1 cellular context compared by ENCODE assay signal in the genomic region with DNA sequence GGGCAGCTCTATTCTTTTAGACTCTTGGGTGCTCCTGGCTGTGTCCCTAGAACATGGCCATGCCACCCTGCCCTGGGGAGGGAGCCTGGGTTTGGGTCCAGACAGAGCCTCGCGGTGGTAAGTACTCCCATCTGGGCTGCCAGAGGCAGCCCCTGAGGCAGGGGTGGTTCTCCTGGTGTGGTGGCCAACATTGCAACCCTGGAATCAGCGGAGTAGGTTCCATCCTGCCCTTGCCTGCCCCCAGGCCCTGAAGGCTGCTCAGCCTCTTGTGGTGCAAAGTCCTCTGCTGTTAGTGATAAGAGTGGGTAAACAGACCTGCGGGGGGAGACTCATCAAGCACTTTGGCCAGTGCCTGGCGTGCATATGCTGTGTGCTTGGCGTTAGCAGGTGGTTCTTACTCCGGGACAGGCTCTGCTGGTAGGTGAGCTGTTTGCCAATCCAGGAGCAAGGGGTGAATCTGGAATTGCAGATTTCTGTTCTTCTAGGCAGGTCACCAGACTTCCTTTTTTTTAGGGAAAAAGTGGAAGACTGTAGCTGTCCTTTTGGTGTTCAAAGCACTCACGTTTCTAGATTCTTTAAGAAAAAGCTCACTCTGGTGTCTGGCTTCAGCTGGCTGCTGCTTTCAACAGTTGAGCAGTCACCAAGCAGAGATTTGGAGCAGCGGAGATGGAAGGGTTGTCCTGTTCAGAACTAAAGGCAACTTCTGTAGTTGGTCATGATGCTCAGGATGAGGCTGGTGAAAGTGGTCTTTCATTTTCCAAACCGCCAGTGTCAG.
TF ChIP-seq lines count a peak whose summit lies in the region.

No MANE protein-coding gene starts in this region.

TF ChIP-seq in HepG2, 621 proteins besides CTCF, POLR2A, EP300 and RAD21 (continued from another document and continues in another):
- TF ChIP-seq, protein P1, sequence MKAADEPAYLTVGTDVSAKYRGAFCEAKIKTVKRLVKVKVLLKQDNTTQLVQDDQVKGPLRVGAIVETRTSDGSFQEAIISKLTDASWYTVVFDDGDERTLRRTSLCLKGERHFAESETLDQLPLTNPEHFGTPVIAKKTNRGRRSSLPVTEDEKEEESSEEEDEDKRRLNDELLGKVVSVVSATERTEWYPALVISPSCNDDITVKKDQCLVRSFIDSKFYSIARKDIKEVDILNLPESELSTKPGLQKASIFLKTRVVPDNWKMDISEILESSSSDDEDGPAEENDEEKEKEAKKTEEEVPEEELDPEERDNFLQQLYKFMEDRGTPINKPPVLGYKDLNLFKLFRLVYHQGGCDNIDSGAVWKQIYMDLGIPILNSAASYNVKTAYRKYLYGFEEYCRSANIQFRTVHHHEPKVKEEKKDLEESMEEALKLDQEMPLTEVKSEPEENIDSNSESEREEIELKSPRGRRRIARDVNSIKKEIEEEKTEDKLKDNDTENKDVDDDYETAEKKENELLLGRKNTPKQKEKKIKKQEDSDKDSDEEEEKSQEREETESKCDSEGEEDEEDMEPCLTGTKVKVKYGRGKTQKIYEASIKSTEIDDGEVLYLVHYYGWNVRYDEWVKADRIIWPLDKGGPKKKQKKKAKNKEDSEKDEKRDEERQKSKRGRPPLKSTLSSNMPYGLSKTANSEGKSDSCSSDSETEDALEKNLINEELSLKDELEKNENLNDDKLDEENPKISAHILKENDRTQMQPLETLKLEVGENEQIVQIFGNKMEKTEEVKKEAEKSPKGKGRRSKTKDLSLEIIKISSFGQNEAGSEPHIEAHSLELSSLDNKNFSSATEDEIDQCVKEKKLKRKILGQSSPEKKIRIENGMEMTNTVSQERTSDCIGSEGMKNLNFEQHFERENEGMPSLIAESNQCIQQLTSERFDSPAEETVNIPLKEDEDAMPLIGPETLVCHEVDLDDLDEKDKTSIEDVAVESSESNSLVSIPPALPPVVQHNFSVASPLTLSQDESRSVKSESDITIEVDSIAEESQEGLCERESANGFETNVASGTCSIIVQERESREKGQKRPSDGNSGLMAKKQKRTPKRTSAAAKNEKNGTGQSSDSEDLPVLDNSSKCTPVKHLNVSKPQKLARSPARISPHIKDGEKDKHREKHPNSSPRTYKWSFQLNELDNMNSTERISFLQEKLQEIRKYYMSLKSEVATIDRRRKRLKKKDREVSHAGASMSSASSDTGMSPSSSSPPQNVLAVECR (CRISPR knock-in tag; IDR thresholded peaks at IDR 0.05; ENCODE audit: borderline replicate concordance), result peak; percentile 95
- TF ChIP-seq ZSCAN9 (CRISPR knock-in tag; IDR thresholded peaks at IDR 0.05; ENCODE audit: borderline replicate concordance) (peak; percentile 96), XBP1 (CRISPR knock-in tag; IDR thresholded peaks at IDR 0.05) (no peak), ZNF577 (CRISPR knock-in tag; IDR thresholded peaks at IDR 0.05; ENCODE audit: borderline replicate concordance, low read depth) (no peak), ZNF780A (CRISPR knock-in tag; IDR thresholded peaks at IDR 0.05) (0 out of 2 replicates have a peak, but pooled peaks have one; percentile 21), ZNF816 (CRISPR knock-in tag; IDR thresholded peaks at IDR 0.05; ENCODE audit: borderline replicate concordance) (no peak), ZNF746 (CRISPR knock-in tag; IDR thresholded peaks at IDR 0.05) (peak; percentile 79; the same call in 1 of the 2 replicates), ZNF660 (CRISPR knock-in tag; IDR thresholded peaks at IDR 0.05; ENCODE audit: borderline replicate concordance, low read depth) (no peak), CCAR2 (optimal IDR thresholded peaks at IDR 0.05; ENCODE audit: low read depth, low read length) (peak; percentile 89), KDM4B (CRISPR knock-in tag; IDR thresholded peaks at IDR 0.05) (peak; percentile 96), MAFG (CRISPR knock-in tag; IDR thresholded peaks at IDR 0.05) (no peak), PHF8 (CRISPR knock-in tag; IDR thresholded peaks at IDR 0.05) (peak; percentile 73), SMAD1 (CRISPR knock-in tag; IDR thresholded peaks at IDR 0.05; ENCODE audit: borderline replicate concordance, low read depth) (peak; percentile 70), ZNF777 (CRISPR knock-in tag; IDR thresholded peaks at IDR 0.05) (peak; percentile 61; the same call in 1 of the 2 replicates), SP1 (IDR thresholded peaks at IDR 0.05) (no peak), SP1 (CRISPR knock-in tag; IDR thresholded peaks at IDR 0.05) (peak; percentile 76), MEF2D (CRISPR knock-in tag; IDR thresholded peaks at IDR 0.05) (peak; percentile 93), PAX8 (CRISPR knock-in tag; IDR thresholded peaks at IDR 0.05; ENCODE audit: borderline replicate concordance) (peak; percentile 34; the same call in 1 of the 2 replicates), ZNF225 (CRISPR knock-in tag; IDR thresholded peaks at IDR 0.05) (no peak; the same call in 1 of the 2 replicates), ZNF605 (CRISPR knock-in tag; IDR thresholded peaks at IDR 0.05) (peak; percentile 69), GFI1 (CRISPR knock-in tag; IDR thresholded peaks at IDR 0.05; ENCODE audit: borderline replicate concordance) (peak; percentile 93), ZNF367 (CRISPR knock-in tag; IDR thresholded peaks at IDR 0.05; ENCODE audit: borderline replicate concordance) (no peak), U2AF2 (IDR thresholded peaks at IDR 0.05; ENCODE audit: low read depth, low read length) (0 out of 2 replicates have a peak, but pooled peaks have one; percentile 27), RCOR2 (CRISPR knock-in tag; IDR thresholded peaks at IDR 0.05) (peak; percentile 88), JUNB (CRISPR knock-in tag; IDR thresholded peaks at IDR 0.05; ENCODE audit: borderline replicate concordance) (no peak)
- TF ChIP-seq, protein P2, sequence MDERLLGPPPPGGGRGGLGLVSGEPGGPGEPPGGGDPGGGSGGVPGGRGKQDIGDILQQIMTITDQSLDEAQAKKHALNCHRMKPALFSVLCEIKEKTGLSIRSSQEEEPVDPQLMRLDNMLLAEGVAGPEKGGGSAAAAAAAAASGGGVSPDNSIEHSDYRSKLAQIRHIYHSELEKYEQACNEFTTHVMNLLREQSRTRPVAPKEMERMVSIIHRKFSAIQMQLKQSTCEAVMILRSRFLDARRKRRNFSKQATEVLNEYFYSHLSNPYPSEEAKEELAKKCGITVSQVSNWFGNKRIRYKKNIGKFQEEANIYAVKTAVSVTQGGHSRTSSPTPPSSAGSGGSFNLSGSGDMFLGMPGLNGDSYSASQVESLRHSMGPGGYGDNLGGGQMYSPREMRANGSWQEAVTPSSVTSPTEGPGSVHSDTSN (CRISPR knock-in tag; IDR thresholded peaks at IDR 0.05), result peak; percentile 41; the same call in 1 of the 2 replicates
- TF ChIP-seq, protein P3, sequence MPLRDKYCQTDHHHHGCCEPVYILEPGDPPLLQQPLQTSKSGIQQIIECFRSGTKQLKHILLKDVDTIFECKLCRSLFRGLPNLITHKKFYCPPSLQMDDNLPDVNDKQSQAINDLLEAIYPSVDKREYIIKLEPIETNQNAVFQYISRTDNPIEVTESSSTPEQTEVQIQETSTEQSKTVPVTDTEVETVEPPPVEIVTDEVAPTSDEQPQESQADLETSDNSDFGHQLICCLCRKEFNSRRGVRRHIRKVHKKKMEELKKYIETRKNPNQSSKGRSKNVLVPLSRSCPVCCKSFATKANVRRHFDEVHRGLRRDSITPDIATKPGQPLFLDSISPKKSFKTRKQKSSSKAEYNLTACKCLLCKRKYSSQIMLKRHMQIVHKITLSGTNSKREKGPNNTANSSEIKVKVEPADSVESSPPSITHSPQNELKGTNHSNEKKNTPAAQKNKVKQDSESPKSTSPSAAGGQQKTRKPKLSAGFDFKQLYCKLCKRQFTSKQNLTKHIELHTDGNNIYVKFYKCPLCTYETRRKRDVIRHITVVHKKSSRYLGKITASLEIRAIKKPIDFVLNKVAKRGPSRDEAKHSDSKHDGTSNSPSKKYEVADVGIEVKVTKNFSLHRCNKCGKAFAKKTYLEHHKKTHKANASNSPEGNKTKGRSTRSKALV (CRISPR knock-in tag; IDR thresholded peaks at IDR 0.05), result peak; percentile 95
- TF ChIP-seq, protein P4, sequence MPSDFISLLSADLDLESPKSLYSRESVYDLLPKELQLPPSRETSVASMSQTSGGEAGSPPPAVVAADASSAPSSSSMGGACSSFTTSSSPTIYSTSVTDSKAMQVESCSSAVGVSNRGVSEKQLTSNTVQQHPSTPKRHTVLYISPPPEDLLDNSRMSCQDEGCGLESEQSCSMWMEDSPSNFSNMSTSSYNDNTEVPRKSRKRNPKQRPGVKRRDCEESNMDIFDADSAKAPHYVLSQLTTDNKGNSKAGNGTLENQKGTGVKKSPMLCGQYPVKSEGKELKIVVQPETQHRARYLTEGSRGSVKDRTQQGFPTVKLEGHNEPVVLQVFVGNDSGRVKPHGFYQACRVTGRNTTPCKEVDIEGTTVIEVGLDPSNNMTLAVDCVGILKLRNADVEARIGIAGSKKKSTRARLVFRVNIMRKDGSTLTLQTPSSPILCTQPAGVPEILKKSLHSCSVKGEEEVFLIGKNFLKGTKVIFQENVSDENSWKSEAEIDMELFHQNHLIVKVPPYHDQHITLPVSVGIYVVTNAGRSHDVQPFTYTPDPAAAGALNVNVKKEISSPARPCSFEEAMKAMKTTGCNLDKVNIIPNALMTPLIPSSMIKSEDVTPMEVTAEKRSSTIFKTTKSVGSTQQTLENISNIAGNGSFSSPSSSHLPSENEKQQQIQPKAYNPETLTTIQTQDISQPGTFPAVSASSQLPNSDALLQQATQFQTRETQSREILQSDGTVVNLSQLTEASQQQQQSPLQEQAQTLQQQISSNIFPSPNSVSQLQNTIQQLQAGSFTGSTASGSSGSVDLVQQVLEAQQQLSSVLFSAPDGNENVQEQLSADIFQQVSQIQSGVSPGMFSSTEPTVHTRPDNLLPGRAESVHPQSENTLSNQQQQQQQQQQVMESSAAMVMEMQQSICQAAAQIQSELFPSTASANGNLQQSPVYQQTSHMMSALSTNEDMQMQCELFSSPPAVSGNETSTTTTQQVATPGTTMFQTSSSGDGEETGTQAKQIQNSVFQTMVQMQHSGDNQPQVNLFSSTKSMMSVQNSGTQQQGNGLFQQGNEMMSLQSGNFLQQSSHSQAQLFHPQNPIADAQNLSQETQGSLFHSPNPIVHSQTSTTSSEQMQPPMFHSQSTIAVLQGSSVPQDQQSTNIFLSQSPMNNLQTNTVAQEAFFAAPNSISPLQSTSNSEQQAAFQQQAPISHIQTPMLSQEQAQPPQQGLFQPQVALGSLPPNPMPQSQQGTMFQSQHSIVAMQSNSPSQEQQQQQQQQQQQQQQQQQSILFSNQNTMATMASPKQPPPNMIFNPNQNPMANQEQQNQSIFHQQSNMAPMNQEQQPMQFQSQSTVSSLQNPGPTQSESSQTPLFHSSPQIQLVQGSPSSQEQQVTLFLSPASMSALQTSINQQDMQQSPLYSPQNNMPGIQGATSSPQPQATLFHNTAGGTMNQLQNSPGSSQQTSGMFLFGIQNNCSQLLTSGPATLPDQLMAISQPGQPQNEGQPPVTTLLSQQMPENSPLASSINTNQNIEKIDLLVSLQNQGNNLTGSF (CRISPR knock-in tag; IDR thresholded peaks at IDR 0.05), result peak; percentile 36
- TF ChIP-seq, protein P5, sequence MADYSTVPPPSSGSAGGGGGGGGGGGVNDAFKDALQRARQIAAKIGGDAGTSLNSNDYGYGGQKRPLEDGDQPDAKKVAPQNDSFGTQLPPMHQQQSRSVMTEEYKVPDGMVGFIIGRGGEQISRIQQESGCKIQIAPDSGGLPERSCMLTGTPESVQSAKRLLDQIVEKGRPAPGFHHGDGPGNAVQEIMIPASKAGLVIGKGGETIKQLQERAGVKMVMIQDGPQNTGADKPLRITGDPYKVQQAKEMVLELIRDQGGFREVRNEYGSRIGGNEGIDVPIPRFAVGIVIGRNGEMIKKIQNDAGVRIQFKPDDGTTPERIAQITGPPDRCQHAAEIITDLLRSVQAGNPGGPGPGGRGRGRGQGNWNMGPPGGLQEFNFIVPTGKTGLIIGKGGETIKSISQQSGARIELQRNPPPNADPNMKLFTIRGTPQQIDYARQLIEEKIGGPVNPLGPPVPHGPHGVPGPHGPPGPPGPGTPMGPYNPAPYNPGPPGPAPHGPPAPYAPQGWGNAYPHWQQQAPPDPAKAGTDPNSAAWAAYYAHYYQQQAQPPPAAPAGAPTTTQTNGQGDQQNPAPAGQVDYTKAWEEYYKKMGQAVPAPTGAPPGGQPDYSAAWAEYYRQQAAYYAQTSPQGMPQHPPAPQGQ (CRISPR knock-in tag; IDR thresholded peaks at IDR 0.05; ENCODE audit: borderline replicate concordance), result no peak
- TF ChIP-seq, protein P6, sequence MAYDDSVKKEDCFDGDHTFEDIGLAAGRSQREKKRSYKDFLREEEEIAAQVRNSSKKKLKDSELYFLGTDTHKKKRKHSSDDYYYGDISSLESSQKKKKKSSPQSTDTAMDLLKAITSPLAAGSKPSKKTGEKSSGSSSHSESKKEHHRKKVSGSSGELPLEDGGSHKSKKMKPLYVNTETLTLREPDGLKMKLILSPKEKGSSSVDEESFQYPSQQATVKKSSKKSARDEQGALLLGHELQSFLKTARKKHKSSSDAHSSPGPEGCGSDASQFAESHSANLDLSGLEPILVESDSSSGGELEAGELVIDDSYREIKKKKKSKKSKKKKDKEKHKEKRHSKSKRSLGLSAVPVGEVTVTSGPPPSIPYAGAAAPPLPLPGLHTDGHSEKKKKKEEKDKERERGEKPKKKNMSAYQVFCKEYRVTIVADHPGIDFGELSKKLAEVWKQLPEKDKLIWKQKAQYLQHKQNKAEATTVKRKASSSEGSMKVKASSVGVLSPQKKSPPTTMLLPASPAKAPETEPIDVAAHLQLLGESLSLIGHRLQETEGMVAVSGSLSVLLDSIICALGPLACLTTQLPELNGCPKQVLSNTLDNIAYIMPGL (CRISPR knock-in tag; IDR thresholded peaks at IDR 0.05; ENCODE audit: borderline replicate concordance in 1 of 2, low read depth in 1 of 2), result peak; percentile 85 to 91; a peak in 3 of 4 replicates
- TF ChIP-seq, protein P7, sequence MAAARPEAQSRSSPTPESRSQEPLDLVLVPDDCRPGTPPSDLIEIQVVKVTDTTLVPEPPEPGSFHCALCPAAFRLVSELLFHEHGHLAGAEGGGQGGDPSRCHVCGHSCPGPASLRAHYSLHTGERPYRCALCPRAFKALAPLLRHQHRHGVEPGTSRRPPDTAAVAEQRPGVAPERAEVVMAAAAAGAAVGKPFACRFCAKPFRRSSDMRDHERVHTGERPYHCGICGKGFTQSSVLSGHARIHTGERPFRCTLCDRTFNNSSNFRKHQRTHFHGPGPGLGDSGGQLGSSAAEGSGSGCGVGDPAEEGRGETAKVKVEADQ (CRISPR knock-in tag; IDR thresholded peaks at IDR 0.05; ENCODE audit: borderline replicate concordance), result peak; percentile 69; the same call in 1 of the 2 replicates
